ENCODE assay signal across 18 cellular contexts in genomic region chr1:152924191-152924590, GRCh38. TPM values are rescaled to one million over a fixed set of nuclear protein-coding genes. Genes with fewer than 3 reads are reported as not detected.
"Had no signal": no experiment of that assay in that cellular context is flagged by ENCODE, and none has a peak within 500 bp of the region (broad histone marks: within the 10 kb centered on the region; RNA-seq: fewer than 3 reads in every experiment).

No MANE protein-coding gene starts in this region.

- H3K27ac ChIP-seq: ascending aorta, cardiac muscle cell, heart left ventricle, left ventricle myocardium inferior, prostate gland, right lobe of liver, VCaP had no signal

- H3K4me1 Mint-ChIP-seq: nephron progenitor cell; stimulated activated memory B cell treated with anti-CD40 and anti-IgM and Interleukin-4, amounts not matched to agents 10 μg/mL and 1 μg/mL and 100 μg/mL, for 72 hours had no signal

- DNase-seq: activated CD8-positive, alpha-beta memory T cell treated with anti-CD3 and anti-CD28 coated beads, Interleukin-2, amount 50 U/mL, for 48 hours; activated CD8-positive, alpha-beta T cell treated with anti-CD3 and anti-CD28 coated beads, Interleukin-2, amount 10 ng/mL, durations not matched to agents 7 days and 5 days; activated naive CD4-positive, alpha-beta T cell; heart left ventricle; islet precursor cell; left ventricle myocardium inferior; nephron progenitor cell; right lobe of liver had no signal

- ATAC-seq: activated CD8-positive, alpha-beta T cell treated with anti-CD3 and anti-CD28 coated beads, Interleukin-2, amount 10 ng/mL, durations not matched to agents 7 days and 5 days; heart left ventricle; right lobe of liver; stimulated activated memory B cell treated with anti-CD40 and anti-IgM and Interleukin-4, amounts not matched to agents 10 μg/mL and 1 μg/mL and 100 μg/mL, for 72 hours had no signal

- H3K4me1 ChIP-seq: ascending aorta, heart left ventricle, left ventricle myocardium inferior, prostate gland, right lobe of liver had no signal

- H3K36me3 ChIP-seq: ascending aorta, cardiac muscle cell, heart left ventricle, left ventricle myocardium inferior, prostate gland, right lobe of liver had no signal

- H3K4me3 Mint-ChIP-seq: activated CD8-positive, alpha-beta T cell treated with anti-CD3 and anti-CD28 coated beads, Interleukin-2, amount 10 ng/mL, durations not matched to agents 7 days and 5 days; activated T-helper 1 cell treated with anti-CD3 and anti-CD28 coated beads, Interleukin-12 subunit alpha, Interleukin-12 subunit beta, Interleukin-2, Interleukin-4 antibody, amounts not matched to agents 30 ng/mL and 10 ng/mL and 1 ng/mL, durations not matched to agents 14 hours and 24 hours and 36 hours; nephron progenitor cell; stimulated activated memory B cell treated with anti-CD40 and anti-IgM and Interleukin-4, amounts not matched to agents 10 μg/mL and 1 μg/mL and 100 μg/mL, for 72 hours; type B pancreatic cell had no signal

- H3K27me3 ChIP-seq: ascending aorta, cardiac muscle cell, right lobe of liver had no signal

- H3K36me3 Mint-ChIP-seq: stimulated activated memory B cell treated with anti-CD40 and anti-IgM and Interleukin-4, amounts not matched to agents 10 μg/mL and 1 μg/mL and 100 μg/mL, for 72 hours; type B pancreatic cell had no signal

- H3K4me3 ChIP-seq: ascending aorta, cardiac muscle cell, heart left ventricle, left ventricle myocardium inferior, prostate gland, right lobe of liver had no signal

- H3K9me3 Mint-ChIP-seq: activated T-helper 1 cell treated with anti-CD3 and anti-CD28 coated beads, Interleukin-12 subunit alpha, Interleukin-12 subunit beta, Interleukin-2, Interleukin-4 antibody, amounts not matched to agents 30 ng/mL and 10 ng/mL and 1 ng/mL, durations not matched to agents 14 hours and 24 hours and 36 hours had no signal

- H3K9me3 ChIP-seq: ascending aorta, prostate gland, right lobe of liver had no signal

- H3K27ac Mint-ChIP-seq: activated CD8-positive, alpha-beta T cell treated with anti-CD3 and anti-CD28 coated beads, Interleukin-2, amount 10 ng/mL, durations not matched to agents 7 days and 5 days; activated T-helper 1 cell treated with anti-CD3 and anti-CD28 coated beads, Interleukin-12 subunit alpha, Interleukin-12 subunit beta, Interleukin-2, Interleukin-4 antibody, amounts not matched to agents 30 ng/mL and 10 ng/mL and 1 ng/mL, durations not matched to agents 14 hours and 24 hours and 36 hours; nephron progenitor cell; stimulated activated memory B cell treated with anti-CD40 and anti-IgM and Interleukin-4, amounts not matched to agents 10 μg/mL and 1 μg/mL and 100 μg/mL, for 72 hours; type B pancreatic cell had no signal

- H3K27me3 Mint-ChIP-seq: type B pancreatic cell had no signal

RNA-seq across cellular contexts. Expression of gene IVL, which starts 15.8 kb away (rescaled TPM):
- total RNA-seq: activated CD8-positive, alpha-beta T cell treated with anti-CD3 and anti-CD28 coated beads, Interleukin-2, amount 10 ng/mL, durations not matched to agents 7 days and 5 days; activated T-helper 1 cell treated with anti-CD3 and anti-CD28 coated beads, Interleukin-12 subunit alpha, Interleukin-12 subunit beta, Interleukin-2, Interleukin-4 antibody, amounts not matched to agents 30 ng/mL and 10 ng/mL and 1 ng/mL, durations not matched to agents 14 hours and 24 hours and 36 hours; ascending aorta; cardiac muscle cell; frontal cortex; heart left ventricle; left ventricle myocardium inferior; mesenteric fat pad; omental fat pad; right lobe of liver had no signal
- polyA plus RNA-seq: cardiac muscle cell had no signal

RNA-seq across cellular contexts. Expression of gene SPRR5, which starts 22.8 kb away (rescaled TPM):
- total RNA-seq: activated CD8-positive, alpha-beta T cell treated with anti-CD3 and anti-CD28 coated beads, Interleukin-2, amount 10 ng/mL, durations not matched to agents 7 days and 5 days; activated T-helper 1 cell treated with anti-CD3 and anti-CD28 coated beads, Interleukin-12 subunit alpha, Interleukin-12 subunit beta, Interleukin-2, Interleukin-4 antibody, amounts not matched to agents 30 ng/mL and 10 ng/mL and 1 ng/mL, durations not matched to agents 14 hours and 24 hours and 36 hours; ascending aorta; cardiac muscle cell; frontal cortex; heart left ventricle; left ventricle myocardium inferior; mesenteric fat pad; omental fat pad; prostate gland; right lobe of liver had no signal
- polyA plus RNA-seq: cardiac muscle cell, heart left ventricle had no signal

RNA-seq across cellular contexts. Expression of gene SMCP, which starts 46.1 kb away (rescaled TPM):
- total RNA-seq: activated CD8-positive, alpha-beta T cell treated with anti-CD3 and anti-CD28 coated beads, Interleukin-2, amount 10 ng/mL, durations not matched to agents 7 days and 5 days; activated T-helper 1 cell treated with anti-CD3 and anti-CD28 coated beads, Interleukin-12 subunit alpha, Interleukin-12 subunit beta, Interleukin-2, Interleukin-4 antibody, amounts not matched to agents 30 ng/mL and 10 ng/mL and 1 ng/mL, durations not matched to agents 14 hours and 24 hours and 36 hours; ascending aorta; cardiac muscle cell; frontal cortex; heart left ventricle; left ventricle myocardium inferior; mesenteric fat pad; omental fat pad; right lobe of liver had no signal
- polyA plus RNA-seq: cardiac muscle cell, heart left ventricle had no signal

RNA-seq across cellular contexts. Expression of gene SPRR4, which starts 46.3 kb away (rescaled TPM):
- total RNA-seq: activated CD8-positive, alpha-beta T cell treated with anti-CD3 and anti-CD28 coated beads, Interleukin-2, amount 10 ng/mL, durations not matched to agents 7 days and 5 days; activated T-helper 1 cell treated with anti-CD3 and anti-CD28 coated beads, Interleukin-12 subunit alpha, Interleukin-12 subunit beta, Interleukin-2, Interleukin-4 antibody, amounts not matched to agents 30 ng/mL and 10 ng/mL and 1 ng/mL, durations not matched to agents 14 hours and 24 hours and 36 hours; ascending aorta; cardiac muscle cell; frontal cortex; heart left ventricle; left ventricle myocardium inferior; mesenteric fat pad; omental fat pad; prostate gland; right lobe of liver had no signal
- polyA plus RNA-seq: cardiac muscle cell, heart left ventricle had no signal

RNA-seq across cellular contexts. Expression of gene SPRR1A, which starts 59.7 kb away (rescaled TPM):
- total RNA-seq: activated CD8-positive, alpha-beta T cell treated with anti-CD3 and anti-CD28 coated beads, Interleukin-2, amount 10 ng/mL, durations not matched to agents 7 days and 5 days; activated T-helper 1 cell treated with anti-CD3 and anti-CD28 coated beads, Interleukin-12 subunit alpha, Interleukin-12 subunit beta, Interleukin-2, Interleukin-4 antibody, amounts not matched to agents 30 ng/mL and 10 ng/mL and 1 ng/mL, durations not matched to agents 14 hours and 24 hours and 36 hours; ascending aorta; cardiac muscle cell; frontal cortex; heart left ventricle; left ventricle myocardium inferior; mesenteric fat pad; omental fat pad; prostate gland; right lobe of liver had no signal
- polyA plus RNA-seq: cardiac muscle cell, heart left ventricle had no signal
